ENCODE assay signal across 8 cellular contexts in genomic region chr6:28490191-28490890, GRCh38. TPM values are rescaled to one million over a fixed set of nuclear protein-coding genes. Genes with fewer than 3 reads are reported as not detected.
DNase-seq lines count a peak whose midpoint lies in the region; ATAC-seq, FAIRE-seq and TF ChIP-seq lines count a peak whose summit lies in the region.

No MANE protein-coding gene starts in this region.

- DNase-seq in NB4 (ENCODE audit: low read depth) (peak; percentile 22), epithelial cell of esophagus (ENCODE audit: low read depth) (peak; percentile 28), retinal pigment epithelial cell (ENCODE audit: low read depth) (no peak), NCI-H1930 (lab: John Stamatoyannopoulos, UW) (no peak), NAMALWA (ENCODE audit: low spot score) (no peak), small intestine (no peak), retina (no peak)

- ATAC-seq in GM19023 (IDR thresholded peaks at IDR 0.05; ENCODE audit: unreplicated experiment): peak; percentile 27

- TF ChIP-seq CTCF in NB4 (IDR thresholded peaks at IDR 0.05; ENCODE audit: low read depth, low read length) (no peak), epithelial cell of esophagus (IDR thresholded peaks at IDR 0.05; ENCODE audit: insufficient read depth, low read depth, low read length, missing control alignments) (no peak), retinal pigment epithelial cell (conservative IDR thresholded peaks at IDR 0.05; ENCODE audit: low read depth, low read length) (no peak)

- no peaks in the 10 kb centered on the region for H3K36me3 ChIP-seq in small intestine (ENCODE audit: control insufficient read depth in 2 of 2, insufficient read depth in 2 of 2, low read length in 2 of 2)

- H3K27ac ChIP-seq in small intestine (ENCODE audit: low read depth in 1 of 2, low read length in 1 of 2): no peak overlapping the region

- H3K9me3 ChIP-seq in small intestine (ENCODE audit: control insufficient read depth, low read depth): no peaks in the 10 kb centered on the region

- H3K27me3 ChIP-seq in small intestine (ENCODE audit: control insufficient read depth in 2 of 2, insufficient read depth in 2 of 2, low read length in 2 of 2): peaks cover 0 to 12% of the 10 kb centered on the region in 2 donors

- H3K4me3 ChIP-seq in NB4 (ENCODE audit: low read depth, low read length) (peak overlapping the region; percentile 77), epithelial cell of esophagus (ENCODE audit: low read length) (peak overlapping the region; percentile 61), retinal pigment epithelial cell (ENCODE audit: low read length) (peak overlapping the region; percentile 73), small intestine (ENCODE audit: low read depth in 1 of 2, low read length in 2 of 2) (no peak overlapping the region)

- no peaks in the 10 kb centered on the region for H3K4me1 ChIP-seq in small intestine (ENCODE audit: control insufficient read depth in 2 of 2, insufficient read depth in 1 of 2, low read depth in 1 of 2, low read length in 1 of 2)

- TF ChIP-seq POLR2A in NB4 (IDR thresholded peaks at IDR 0.05; ENCODE audit: extremely low read depth, insufficient read length): no peak

- 16 to 26% (median 26%) methylated on average over 23 of the region's 23 CpGs for WGBS in small intestine, 3 donors

- FAIRE-seq in small intestine (lab: Jason Lieb, UNC): no peak

RNA-seq across cellular contexts. Expression of gene GPX6, which starts 25.3 kb away (rescaled TPM):
- polyA plus RNA-seq in small intestine: not detected

RNA-seq across cellular contexts. Expression of gene GPX5, which starts 35.3 kb away (rescaled TPM):
- not detected for polyA plus RNA-seq in small intestine

RNA-seq across cellular contexts. Expression of gene ZSCAN23, which starts 47.0 kb away (rescaled TPM):
- under 1 TPM in 1 of 3 donors, not detected in 2; 0.91 TPM for polyA plus RNA-seq in small intestine

Comparison
In these comparisons a context has a peak if more than half of its experiments do, and no peak if none do; other contexts are left out.
1. DNase-seq: peak in NB4 (single experiment) and epithelial cell of esophagus (single experiment); none in retinal pigment epithelial cell (single experiment), NCI-H1930 (0 of 2), NAMALWA (single experiment), small intestine (single experiment) and retina (single experiment).
2. H3K4me3 ChIP-seq: peak in NB4 (single experiment), epithelial cell of esophagus (single experiment) and retinal pigment epithelial cell (single experiment); none in small intestine (0 of 2).